ENCODE assay signal across 8 cellular contexts in genomic region chr1:155745284-155746228, GRCh38. TPM values are rescaled to one million over a fixed set of nuclear protein-coding genes. Genes with fewer than 3 reads are reported as not detected.
A peak's percentile ranks its signal among the peaks of the same experiment; 100 is the strongest.
DNase-seq lines count a peak whose midpoint lies in the region; ATAC-seq and TF ChIP-seq lines count a peak whose summit lies in the region.
"Not testable (repeated sequence)": the region's sequence is repeated elsewhere in the genome, so short reads cannot be mapped to it uniquely, and the experiment has no call there.

No MANE protein-coding gene starts in this region.

- H4K8ac ChIP-seq in trophoblast cell (ENCODE audit: low read depth, low read length): peak overlapping the region; percentile 87

- H3K23ac ChIP-seq in trophoblast cell (ENCODE audit: low read length): not testable (repeated sequence)

- peaks cover 12% of the 10 kb centered on the region for H3K4me1 Mint-ChIP-seq in activated naive CD8-positive, alpha-beta T cell treated with anti-CD3 and anti-CD28 coated beads, Interleukin-2, amount 50 U/mL, for 24 hours

- not testable (repeated sequence) for H3K9me3 ChIP-seq in SU-DHL-6 (ENCODE audit: insufficient read depth, low read length); trophoblast cell (ENCODE audit: insufficient read depth, low read depth, low read length); transverse colon

- H3K9me2 ChIP-seq in SU-DHL-6 (replicated peaks; ENCODE audit: insufficient read depth, low read length): not testable (repeated sequence)

- H3K4me3 ChIP-seq in GM12875 (ENCODE audit: low read depth, low read length) (peak overlapping the region; percentile 45), SU-DHL-6 (ENCODE audit: insufficient read depth, low read length, poor library complexity, severe bottlenecking) (peak overlapping the region; percentile 58), trophoblast cell (ENCODE audit: low read depth, low read length) (peak overlapping the region; percentile 72), transverse colon (peak overlapping the region; percentile 54 to 76 (median 66))

- H3K4ac ChIP-seq in trophoblast cell (ENCODE audit: low read depth, low read length): peak overlapping the region; percentile 64

- DNase-seq in NCI-H1417 (lab: John Stamatoyannopoulos, UW) (peak; percentile 94 to 99 (median 98)), cardiac septum (ENCODE audit: low spot score) (peak; percentile 96), trophoblast cell (peak; percentile 95), transverse colon (peak; percentile 95)
- DNase-seq in activated naive CD8-positive, alpha-beta T cell treated with anti-CD3 and anti-CD28 coated beads, Interleukin-2, amount 50 U/mL, for 24 hours: peak; percentile 98

- not testable (repeated sequence) for H3K79me1 ChIP-seq in trophoblast cell (ENCODE audit: low read length)

- peak; percentile 58 for TF ChIP-seq POLR2A in transverse colon (IDR thresholded peaks at IDR 0.05)

- not testable (repeated sequence) for H3K79me2 ChIP-seq in SU-DHL-6 (ENCODE audit: insufficient read depth, low read length); trophoblast cell (ENCODE audit: control insufficient read depth, insufficient read depth, low read length, poor library complexity)

- H2AFZ ChIP-seq in SU-DHL-6 (ENCODE audit: low read depth, low read length, severe bottlenecking): peak overlapping the region; percentile 61
- H2AFZ ChIP-seq in trophoblast cell (ENCODE audit: insufficient read depth, low read length, poor library complexity): peak overlapping the region; percentile 79

- H2AK5ac ChIP-seq in trophoblast cell (ENCODE audit: low read length): not testable (repeated sequence)

- H3K27me3 Mint-ChIP-seq in activated naive CD8-positive, alpha-beta T cell treated with anti-CD3 and anti-CD28 coated beads, Interleukin-2, amount 50 U/mL, for 24 hours: not testable (repeated sequence)

- H3K4me2 ChIP-seq in SU-DHL-6 (ENCODE audit: low read depth, low read length, poor library complexity, severe bottlenecking): peak overlapping the region; percentile 66
- peak overlapping the region; percentile 86 for H3K4me2 ChIP-seq in trophoblast cell (ENCODE audit: low read length)

- WGBS in trophoblast cell (ENCODE audit: extremely low coverage, insufficient coverage, insufficient read length): no CpG with 5 or more reads among the region's 77 CpGs
- 0 to 6% methylated on average over 3 to 41 of the region's 77 CpGs for WGBS in transverse colon (ENCODE audit: low coverage in 1 of 2), 2 donors

- H4K12ac ChIP-seq in trophoblast cell (ENCODE audit: low read depth, low read length): peak overlapping the region; percentile 93

- H4K91ac ChIP-seq in trophoblast cell (ENCODE audit: low read depth, low read length): peak overlapping the region; percentile 39

- peak overlapping the region; percentile 64 for H3K9ac ChIP-seq in SU-DHL-6 (ENCODE audit: low read length)
- H3K9ac ChIP-seq in trophoblast cell (ENCODE audit: low read length): peak overlapping the region; percentile 85

- H3K14ac ChIP-seq in trophoblast cell (ENCODE audit: low read length): peak overlapping the region; percentile 35

- H2BK5ac ChIP-seq in trophoblast cell (ENCODE audit: low read depth, low read length, poor library complexity): peak overlapping the region; percentile 64

- peak overlapping the region; percentile 88 for H3K4me3 Mint-ChIP-seq in activated naive CD8-positive, alpha-beta T cell treated with anti-CD3 and anti-CD28 coated beads, Interleukin-2, amount 50 U/mL, for 24 hours

- intact Hi-C loops in cardiac septum (cut with DNase I); transverse colon (cut with DNase I; ENCODE audit: low total_unique reads): not testable (repeated sequence)

- TF ChIP-seq CTCF in GM12875 (IDR thresholded peaks at IDR 0.05; ENCODE audit: borderline replicate concordance, insufficient read depth, low read depth, low read length); SU-DHL-6 (IDR thresholded peaks at IDR 0.05; ENCODE audit: insufficient read depth, low read length, poor library complexity, severe bottlenecking): not testable (repeated sequence)
- peak in 2 of 5 experiments; percentile 13 to 15 for TF ChIP-seq CTCF in transverse colon (IDR thresholded peaks at IDR 0.05)

- ATAC-seq in HG02763 (IDR thresholded peaks at IDR 0.05; ENCODE audit: unreplicated experiment): peak; percentile 88
- ATAC-seq in activated naive CD8-positive, alpha-beta T cell treated with anti-CD3 and anti-CD28 coated beads, Interleukin-2, amount 50 U/mL, for 24 hours: peak; percentile 97

- H4K20me1 ChIP-seq in SU-DHL-6 (ENCODE audit: low read depth, low read length): not testable (repeated sequence)

- H3K27ac Mint-ChIP-seq in activated naive CD8-positive, alpha-beta T cell treated with anti-CD3 and anti-CD28 coated beads, Interleukin-2, amount 50 U/mL, for 24 hours: peak overlapping the region; percentile 87

- not testable (repeated sequence) for H2BK12ac ChIP-seq in trophoblast cell (ENCODE audit: low read length)

- H3F3A ChIP-seq in SU-DHL-6 (ENCODE audit: insufficient read depth): peaks cover 26% of the 10 kb centered on the region

- H3K36me3 Mint-ChIP-seq in activated naive CD8-positive, alpha-beta T cell treated with anti-CD3 and anti-CD28 coated beads, Interleukin-2, amount 50 U/mL, for 24 hours (ENCODE audit: low read depth): peaks cover 13% of the 10 kb centered on the region

- in situ Hi-C loops in transverse colon (cut with MboI; ENCODE audit: low pct_ligation_motif_present in 1 of 4, low pct_unique_long_range_greater_than_20kb in 1 of 4, low sequenced_read_pairs in 3 of 4): not testable (repeated sequence)

- not testable (repeated sequence) for H3K27me3 ChIP-seq in SU-DHL-6 (ENCODE audit: low read length); trophoblast cell (ENCODE audit: insufficient read depth, low read length); transverse colon

- H3K36me3 ChIP-seq in SU-DHL-6 (ENCODE audit: low read length); transverse colon: not testable (repeated sequence)
- peaks cover 14 to 19% of the 10 kb centered on the region in 2 experiments for H3K36me3 ChIP-seq in trophoblast cell (ENCODE audit: control insufficient read depth in 1 of 2, insufficient read depth in 2 of 2, low read length in 2 of 2)

- TF ChIP-seq EP300 in transverse colon (IDR thresholded peaks at IDR 0.05; ENCODE audit: low read depth): not testable (repeated sequence)

- not testable (repeated sequence) for H3K4me1 ChIP-seq in trophoblast cell (ENCODE audit: control insufficient read depth in 1 of 2, insufficient read depth in 2 of 2, low read length in 2 of 2); transverse colon

- not testable (repeated sequence) for H3K9me3 Mint-ChIP-seq in activated naive CD8-positive, alpha-beta T cell treated with anti-CD3 and anti-CD28 coated beads, Interleukin-2, amount 50 U/mL, for 24 hours

- H3K27ac ChIP-seq in SU-DHL-6 (ENCODE audit: low read depth, low read length): peak overlapping the region; percentile 70
- peak overlapping the region; percentile 51 for H3K27ac ChIP-seq in trophoblast cell (ENCODE audit: low read depth, low read length)
- peak overlapping the region; percentile 81 to 89 (median 86) for H3K27ac ChIP-seq in transverse colon

- not testable (repeated sequence) for H2BK120ac ChIP-seq in trophoblast cell (ENCODE audit: insufficient read depth, low read length, poor library complexity)

- H3K18ac ChIP-seq in trophoblast cell (ENCODE audit: low read length): not testable (repeated sequence)

RNA-seq across cellular contexts. Expression of gene DAP3, which starts 56.7 kb away (rescaled TPM):
- 91.2 TPM for total RNA-seq in cardiac septum
- 163 and 174 TPM in 2 replicates for polyA plus RNA-seq in trophoblast cell (2013)
- total RNA-seq in transverse colon: 100 to 1,000 TPM in 2 of 4 donors, 10 to 100 TPM in 2; 81.9 to 134 (median 106) TPM

RNA-seq across cellular contexts. Expression of gene YY1AP1, which starts 57.0 kb away (rescaled TPM):
- 66.3 TPM for total RNA-seq in cardiac septum
- polyA plus RNA-seq in trophoblast cell (2013): 141 and 148 TPM in 2 replicates
- total RNA-seq in transverse colon: 100 to 1,000 TPM in 1 of 4 donors, 10 to 100 TPM in 3; 84.0 to 198 (median 92.1) TPM

Comparison
In these comparisons a context has a peak if more than half of its experiments do, and no peak if none do; other contexts are left out.
1. Peak in every context shown above with its lines: DNase-seq, ATAC-seq, H3K4me3 ChIP-seq and H3K27ac ChIP-seq.